In genomic region chr3:27617552-27617951, GRCh38 we compare ENCODE assay signal across 22 cellular contexts.
"Had no signal": no experiment of that assay in that cellular context is flagged by ENCODE, and none has a peak within 500 bp of the region (broad histone marks: within the 10 kb centered on the region; RNA-seq: fewer than 3 reads in every experiment).

No MANE protein-coding gene starts in this region.

- H3K27ac ChIP-seq: colonic mucosa, lower lobe of right lung, parathyroid adenoma, prostate gland, skin epidermis, spleen, tibial nerve, upper lobe of left lung had no signal

- H3K4me3 Mint-ChIP-seq: effector memory CD8-positive, alpha-beta T cell; natural killer cell; stimulated activated naive B cell treated with anti-CD40 and anti-IgM and Interleukin-4, amounts not matched to agents 10 μg/mL and 1 μg/mL and 100 μg/mL, for 72 hours; stimulated activated naive CD8-positive, alpha-beta T cell treated with anti-CD3 and anti-CD28 coated beads, Interleukin-15, Interleukin-2, amounts not matched to agents 100 ng/mL and 50 ng/mL, for 24 hours had no signal

- ATAC-seq: effector memory CD8-positive, alpha-beta T cell; left ventricle myocardium superior; lower lobe of right lung; natural killer cell; right cardiac atrium; stimulated activated naive B cell treated with anti-CD40 and anti-IgM and Interleukin-4, amounts not matched to agents 10 μg/mL and 1 μg/mL and 100 μg/mL, for 72 hours had no signal

- H3K9me3 ChIP-seq: colonic mucosa, prostate gland had no signal

- H3K36me3 Mint-ChIP-seq: natural killer cell had no signal

- DNase-seq: colonic mucosa; dermis blood vessel endothelial cell; effector memory CD8-positive, alpha-beta T cell; hypothalamus; left ventricle myocardium superior; lower lobe of right lung; natural killer cell; occipital lobe; right cardiac atrium; spleen; stimulated activated CD4-positive, alpha-beta T cell treated with anti-CD3 and anti-CD28 coated beads, Interleukin-4, amount 100 ng/mL, for 4 hours; stimulated activated naive B cell treated with anti-CD40 and anti-IgM and Interleukin-4, amounts not matched to agents 10 μg/mL and 1 μg/mL and 100 μg/mL, for 72 hours; upper lobe of left lung had no signal

- H3K27me3 ChIP-seq: colonic mucosa, spleen, tibial nerve, upper lobe of left lung had no signal

- H3K4me3 ChIP-seq: colonic mucosa, lower lobe of right lung, prostate gland, skin epidermis, spleen, thoracic aorta, tibial nerve, upper lobe of left lung had no signal

- FAIRE-seq: frontal cortex, keratinocyte, urothelium cell line had no signal

- H3K27me3 Mint-ChIP-seq: effector memory CD8-positive, alpha-beta T cell; stimulated activated naive B cell treated with anti-CD40 and anti-IgM and Interleukin-4, amounts not matched to agents 10 μg/mL and 1 μg/mL and 100 μg/mL, for 72 hours; stimulated activated naive CD8-positive, alpha-beta T cell treated with anti-CD3 and anti-CD28 coated beads, Interleukin-15, Interleukin-2, amounts not matched to agents 100 ng/mL and 50 ng/mL, for 24 hours had no signal

- H3K79me2 ChIP-seq: parathyroid adenoma had no signal

- H3K27ac Mint-ChIP-seq: natural killer cell; stimulated activated naive B cell treated with anti-CD40 and anti-IgM and Interleukin-4, amounts not matched to agents 10 μg/mL and 1 μg/mL and 100 μg/mL, for 72 hours; stimulated activated naive CD8-positive, alpha-beta T cell treated with anti-CD3 and anti-CD28 coated beads, Interleukin-15, Interleukin-2, amounts not matched to agents 100 ng/mL and 50 ng/mL, for 24 hours had no signal

- H2AFZ ChIP-seq: parathyroid adenoma had no signal

- H3K4me1 ChIP-seq: colonic mucosa, lower lobe of right lung, parathyroid adenoma, prostate gland, spleen, tibial nerve had no signal

- H3K9ac ChIP-seq: parathyroid adenoma had no signal
